Comparison of ENCODE assay signal across 19 cellular contexts in genomic region chr17:55495239-55495638, GRCh38. TPM values are rescaled to one million over a fixed set of nuclear protein-coding genes. Genes with fewer than 3 reads are reported as not detected.
A peak's percentile ranks its signal among the peaks of the same experiment; 100 is the strongest.
DNase-seq lines count a peak whose midpoint lies in the region; ATAC-seq, FAIRE-seq and TF ChIP-seq lines count a peak whose summit lies in the region.
"Had no signal": no experiment of that assay in that cellular context is flagged by ENCODE, and none has a peak within 500 bp of the region (broad histone marks: within the 10 kb centered on the region; RNA-seq: fewer than 3 reads in every experiment).

No MANE protein-coding gene starts in this region.

- H3K36me3 Mint-ChIP-seq in MCF 10A (ENCODE audit: insufficient read depth, unreplicated experiment): no peaks in the 10 kb centered on the region

- TF ChIP-seq EP300 in HepG2 (IDR thresholded peaks at IDR 0.05; ENCODE audit: low read depth in 2 of 2, low read length in 2 of 2) (no peak), HepG2 (CRISPR knock-in tag; IDR thresholded peaks at IDR 0.05; ENCODE audit: borderline replicate concordance) (no peak)

- WGBS in mammary epithelial cell (ENCODE audit: low coverage, missing lambda C conversion rate): 40% methylated on average over 3 of the region's 3 CpGs
- 86% methylated on average over 3 of the region's 3 CpGs for WGBS in HepG2 (ENCODE audit: low lambda C conversion rate)

- no peaks in the 10 kb centered on the region for H3K27me3 ChIP-seq in mammary epithelial cell (ENCODE audit: insufficient read depth, low read length)
- H3K27me3 ChIP-seq in HepG2 (ENCODE audit: control insufficient read depth in 1 of 2, insufficient read depth in 2 of 2, low read length in 2 of 2): no peaks in the 10 kb centered on the region
- H3K27me3 ChIP-seq in HAP-1 (ENCODE audit: low read depth): no peaks in the 10 kb centered on the region
- H3K27me3 ChIP-seq: BLaER1 treated with 17β-estradiol and CSF1 and Interleukin-3, amounts not matched to agents 10 nM and 100 nM had no signal

- DNase-seq in mammary epithelial cell (peak; percentile 54), MCF 10A (ENCODE audit: unreplicated experiment) (no peak), epithelial cell of esophagus (ENCODE audit: low read depth) (peak; percentile 68), left colon (no peak), HepG2 (ENCODE audit: low spot score) (no peak), HAP-1 (ENCODE audit: low spot score in 2 of 2) (no peak), AG08396 (ENCODE audit: low spot score) (no peak)
- DNase-seq: 8988T, H9, KG1, MM.1S, NCI-H1092 treated with DMSO at 0.1 percent for 48 hours, NCI-H510A treated with DMSO at 0.1 percent for 48 hours, NCI-H82 had no signal

- H3K9me3 ChIP-seq in mammary epithelial cell (replicated peaks; ENCODE audit: insufficient read depth, low read length) (no peaks in the 10 kb centered on the region), HepG2 (ENCODE audit: low read length) (no peaks in the 10 kb centered on the region), HAP-1 (no peaks in the 10 kb centered on the region)
- H3K9me3 ChIP-seq: BLaER1 treated with 17β-estradiol and CSF1 and Interleukin-3, amounts not matched to agents 10 nM and 100 nM; SJSA1 had no signal

- H3K27ac Mint-ChIP-seq in MCF 10A (ENCODE audit: low read depth, unreplicated experiment): no peak overlapping the region
- H3K27ac Mint-ChIP-seq: H9 had no signal

- intact Hi-C loops in mammary epithelial cell (cut with micrococcal nuclease): loop anchor here (5.0 kb wide), 2 partner anchors 63 to 138 kb away; no protein-coding TSS in a partner anchor
- intact Hi-C loops in MCF 10A (cut with micrococcal nuclease): loop anchor here (5.0 kb wide), 2 partner anchors 73 to 138 kb away; partner anchors contain the start of gene MMD
- intact Hi-C loops in left colon (cut with DNase I, micrococcal nuclease): no loop called here
- intact Hi-C loops in HepG2 (cut with micrococcal nuclease; ENCODE audit: unreplicated experiment): loop anchor here (5.0 kb wide), 1 partner anchor 38 kb away; no protein-coding TSS in a partner anchor

- no peak for FAIRE-seq in HepG2 (lab: Jason Lieb, UNC)

- TF ChIP-seq CTCF in mammary epithelial cell (conservative IDR thresholded peaks at IDR 0.05 in 1 of 2, IDR thresholded peaks at IDR 0.05 in 1 of 2; ENCODE audit: extremely low read depth in 1 of 2, insufficient read depth in 1 of 2, low read depth in 1 of 2, low read length in 2 of 2) (no peak), MCF 10A (IDR thresholded peaks at IDR 0.05; ENCODE audit: unreplicated experiment) (no peak), epithelial cell of esophagus (IDR thresholded peaks at IDR 0.05; ENCODE audit: insufficient read depth, low read depth, low read length, missing control alignments) (no peak), HepG2 (CRISPR knock-in tag; IDR thresholded peaks at IDR 0.05) (no peak)

- no peaks in the 10 kb centered on the region for H4K20me1 ChIP-seq in mammary epithelial cell (ENCODE audit: insufficient read depth, low read length)
- no peaks in the 10 kb centered on the region for H4K20me1 ChIP-seq in HepG2 (ENCODE audit: insufficient read depth, low read length)
- H4K20me1 ChIP-seq: BLaER1 treated with 17β-estradiol and CSF1 and Interleukin-3, amounts not matched to agents 10 nM and 100 nM had no signal

- BruUV-seq in mammary epithelial cell (replicated peaks; lab: Mats Ljungman, UMichigan) (no TSS peak), MCF 10A (replicated peaks; lab: Mats Ljungman, UMichigan) (no TSS peak), HepG2 (replicated peaks; lab: Mats Ljungman, UMichigan) (no TSS peak)

- no peak for TF ChIP-seq RAD21 in HepG2 (CRISPR knock-in tag; IDR thresholded peaks at IDR 0.05)

- no peak overlapping the region for H2AFZ ChIP-seq in mammary epithelial cell (ENCODE audit: low read depth, low read length)
- no peak overlapping the region for H2AFZ ChIP-seq in HepG2 (ENCODE audit: low read length)
- H2AFZ ChIP-seq: PC-9 had no signal

- H3K27ac ChIP-seq in mammary epithelial cell (ENCODE audit: insufficient read depth, low read depth, low read length) (no peak overlapping the region), HepG2 (ENCODE audit: extremely low read length, insufficient read depth, low read length) (no peak overlapping the region)
- H3K27ac ChIP-seq: PC-9, SJSA1 had no signal

- no peak overlapping the region for H3K4me2 ChIP-seq in mammary epithelial cell (ENCODE audit: insufficient read depth, low read depth, low read length)
- H3K4me2 ChIP-seq in HepG2 (ENCODE audit: low read depth, low read length): no peak overlapping the region
- H3K4me2 ChIP-seq: PC-9 had no signal

- H3K27me3 Mint-ChIP-seq in MCF 10A (ENCODE audit: insufficient read depth, unreplicated experiment): no peaks in the 10 kb centered on the region

- in situ Hi-C loops in mammary epithelial cell (cut with MboI; ENCODE audit: low sequenced_read_pairs in 2 of 2): no loop called here
- in situ Hi-C loops in HepG2 (cut with HindIII; ENCODE audit: extremely low pct_ligation_motif_present, low pct_unique_long_range_greater_than_20kb): no loop called here
- in situ Hi-C loops in HAP-1 (cut with MboI; ENCODE audit: low sequenced_read_pairs): loop anchor here (10.0 kb wide), 1 partner anchor 80 kb away; no protein-coding TSS in a partner anchor

- no peak overlapping the region for H3K4me3 Mint-ChIP-seq in MCF 10A (ENCODE audit: unreplicated experiment)
- H3K4me3 Mint-ChIP-seq: H9 had no signal

- H3K4me3 ChIP-seq in mammary epithelial cell (replicated peaks in 1 of 3; ENCODE audit: insufficient read depth in 1 of 3, low read depth in 2 of 3, low read length in 3 of 3): no peak overlapping the region
- no peak overlapping the region for H3K4me3 ChIP-seq in epithelial cell of esophagus (ENCODE audit: low read length)
- no peak overlapping the region for H3K4me3 ChIP-seq in HepG2 (replicated peaks in 1 of 3; ENCODE audit: insufficient read depth in 1 of 3, low read depth in 2 of 3, low read length in 3 of 3)
- H3K4me3 ChIP-seq in HAP-1: no peak overlapping the region
- H3K4me3 ChIP-seq: BLaER1 treated with 17β-estradiol and CSF1 and Interleukin-3, amounts not matched to agents 10 nM and 100 nM; PC-9; SJSA1 had no signal

- H3K4me1 ChIP-seq in mammary epithelial cell (ENCODE audit: insufficient read depth, low read length) (no peaks in the 10 kb centered on the region), HepG2 (ENCODE audit: insufficient read depth, low read length) (peaks cover 42% of the 10 kb centered on the region), HAP-1 (peaks cover 4% of the 10 kb centered on the region; the same call in 1 of the 2 replicates)

- no peaks in the 10 kb centered on the region for H3K36me3 ChIP-seq in mammary epithelial cell (ENCODE audit: insufficient read depth, low read length)
- H3K36me3 ChIP-seq in HepG2 (replicated peaks in 1 of 2; ENCODE audit: control insufficient read depth in 1 of 2, insufficient read depth in 2 of 2, low read length in 2 of 2): no peaks in the 10 kb centered on the region
- no peaks in the 10 kb centered on the region for H3K36me3 ChIP-seq in HAP-1 (replicated peaks)
- H3K36me3 ChIP-seq: BLaER1 treated with 17β-estradiol and CSF1 and Interleukin-3, amounts not matched to agents 10 nM and 100 nM; SJSA1 had no signal

- POLR2A ChIA-PET in MCF 10A (lab: Yijun Ruan, JAX): interaction anchor here (0.7 kb wide), 1 partner anchor 1994 kb away, joined by 3 read pairs; no protein-coding TSS in a partner anchor
- POLR2A ChIA-PET in HepG2 (lab: Yijun Ruan, JAX): no interaction called here

- H3K4me1 Mint-ChIP-seq in MCF 10A (ENCODE audit: insufficient read depth, unreplicated experiment): peaks cover 15% of the 10 kb centered on the region

- no peak for TF ChIP-seq POLR2A in HepG2 (IDR thresholded peaks at IDR 0.05; ENCODE audit: insufficient read depth in 1 of 2, low read depth in 2 of 2, low read length in 2 of 2)

- H3K9ac ChIP-seq in mammary epithelial cell (ENCODE audit: insufficient read depth, low read length): no peak overlapping the region
- no peak overlapping the region for H3K9ac ChIP-seq in HepG2 (ENCODE audit: insufficient read depth, low read depth, low read length)
- H3K9ac ChIP-seq: BLaER1 treated with 17β-estradiol and CSF1 and Interleukin-3, amounts not matched to agents 10 nM and 100 nM had no signal

- CTCF ChIA-PET in mammary epithelial cell (lab: Charles Lee; ENCODE audit: low non-redundant PET): no interaction called here
- CTCF ChIA-PET in MCF 10A (lab: Yijun Ruan, JAX): interaction anchor here (2.0 kb wide), 1 partner anchor 147 kb away, joined by 9 read pairs; no protein-coding TSS in a partner anchor
- CTCF ChIA-PET in HepG2 (lab: Yijun Ruan, JAX; ENCODE audit: low intra/inter-chr PET ratio, low total read pairs): no interaction called here

- dilution Hi-C loops in mammary epithelial cell (cut with HindIII; ENCODE audit: low sequenced_read_pairs): no loop called here

- ATAC-seq in left colon: peak; percentile 80
- ATAC-seq in HepG2: no peak; the same call in 2 of the 3 replicates
- ATAC-seq in GM18520 (IDR thresholded peaks at IDR 0.05; ENCODE audit: unreplicated experiment): no peak

- no peaks in the 10 kb centered on the region for H3K9me3 Mint-ChIP-seq in MCF 10A (ENCODE audit: unreplicated experiment)
- H3K9me3 Mint-ChIP-seq: H9 had no signal

- H3K79me2 ChIP-seq in mammary epithelial cell (ENCODE audit: insufficient read depth, low read length): no peaks in the 10 kb centered on the region
- H3K79me2 ChIP-seq in HepG2 (ENCODE audit: insufficient read depth, low read length): no peaks in the 10 kb centered on the region

RNA-seq across cellular contexts. Expression of gene SMIM36, which starts 16.0 kb away (rescaled TPM):
- total RNA-seq in mammary epithelial cell: not detected
- not detected for polyA plus RNA-seq in mammary epithelial cell
- not detected for polyA minus RNA-seq in mammary epithelial cell
- not detected in 2 replicates for total RNA-seq in MCF 10A (2022)
- total RNA-seq in left colon: not detected
- not detected in 2 replicates for total RNA-seq in HepG2 (2016; rRNA removed; fragmentation: Illumina TruSeq; extraction: Trizol)
- not detected in 2 replicates for total RNA-seq in HepG2 (2016; cell fraction: cytosol; rRNA removed; fragmentation: Illumina TruSeq; extraction: Trizol; ENCODE audit: low read depth)
- total RNA-seq in HepG2 (2016; cell fraction: insoluble cytoplasmic fraction; rRNA removed; fragmentation: Illumina TruSeq; extraction: Trizol): not detected in 2 replicates
- total RNA-seq in HepG2 (2016; cell fraction: membrane; rRNA removed; fragmentation: Illumina TruSeq; extraction: Trizol): not detected in 2 replicates
- not detected in 2 replicates for total RNA-seq in HepG2 (2016; cell fraction: nucleus; rRNA removed; fragmentation: Illumina TruSeq; extraction: Trizol)
- polyA plus RNA-seq in HepG2 (2011; rRNA removed): not detected in 2 replicates
- polyA plus RNA-seq in HepG2 (2011; cell fraction: cytosol; rRNA removed): not detected in 2 replicates
- not detected in 2 replicates for polyA plus RNA-seq in HepG2 (2011; cell fraction: nucleus; rRNA removed)
- not detected in 2 replicates for polyA plus RNA-seq in HepG2 (2012)
- not detected in 2 replicates for polyA plus RNA-seq in HepG2 (2016; cell fraction: cytosol; fragmentation: Illumina TruSeq; extraction: Trizol; ENCODE audit: low read depth)
- not detected in 2 replicates for polyA plus RNA-seq in HepG2 (2016; cell fraction: insoluble cytoplasmic fraction; fragmentation: Illumina TruSeq; extraction: Trizol; ENCODE audit: low read depth)
- not detected in 2 replicates for polyA plus RNA-seq in HepG2 (2016; cell fraction: membrane; fragmentation: Illumina TruSeq; extraction: Trizol; ENCODE audit: low read depth)
- not detected in 2 replicates for polyA plus RNA-seq in HepG2 (2016; cell fraction: nucleus; fragmentation: Illumina TruSeq; extraction: Trizol; ENCODE audit: insufficient read depth, low read depth)
- not detected in 2 replicates for polyA minus RNA-seq in HepG2 (2011; rRNA and poly(A)+ RNA removed; ENCODE audit: low replicate concordance)
- polyA minus RNA-seq in HepG2 (2011; cell fraction: cytosol; rRNA and poly(A)+ RNA removed): not detected in 2 replicates
- polyA minus RNA-seq in HepG2 (2011; cell fraction: nucleus; rRNA and poly(A)+ RNA removed): not detected in 2 replicates
- total RNA-seq: Daoy, H9, PC-9, SJSA1 had no signal

Comparison
In these comparisons a context has a peak if more than half of its experiments do, and no peak if none do; other contexts are left out.
1. DNase-seq: peak in mammary epithelial cell (single experiment) and epithelial cell of esophagus (single experiment); none in MCF 10A (single experiment), left colon (0 of 2), HepG2 (single experiment), HAP-1 (0 of 2) and AG08396 (single experiment).
2. intact Hi-C loops: an anchor here in mammary epithelial cell (5.0 kb wide), MCF 10A (5.0 kb wide) and HepG2 (5.0 kb wide); none called in left colon.